In the genomic region with DNA sequence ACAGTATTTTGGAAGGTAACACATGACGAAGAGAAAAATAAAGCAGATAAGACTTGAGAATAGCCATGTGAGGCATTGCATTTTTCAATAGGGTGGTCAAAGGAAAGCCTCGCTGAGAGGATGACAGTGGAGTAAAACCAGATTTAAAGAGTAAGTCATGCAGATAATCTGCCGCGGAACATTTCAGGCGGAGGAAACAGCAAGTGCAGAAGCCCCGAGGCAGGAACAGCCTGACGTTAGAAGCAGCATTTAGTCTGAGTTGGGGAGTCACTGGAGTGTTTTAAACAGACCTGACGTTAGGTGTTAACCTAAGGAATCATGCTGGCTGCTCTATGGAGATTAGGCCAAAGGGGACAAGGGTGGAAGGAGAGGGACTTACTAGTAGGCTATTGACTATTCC, we compare ENCODE assay signal across 16 cellular contexts.
DNase-seq lines count a peak whose midpoint lies in the region; ATAC-seq and TF ChIP-seq lines count a peak whose summit lies in the region.
"Had no signal": no experiment of that assay in that cellular context is flagged by ENCODE, and none has a peak within 500 bp of the region (broad histone marks: within the 10 kb centered on the region; RNA-seq: fewer than 3 reads in every experiment).

No MANE protein-coding gene starts in this region.

- no peaks in the 10 kb centered on the region for H3K27me3 ChIP-seq in CD4-positive, CD25-positive, alpha-beta regulatory T cell (ENCODE audit: control insufficient read depth, insufficient read depth, low read length)
- no peaks in the 10 kb centered on the region for H3K27me3 ChIP-seq in WERI-Rb-1 (ENCODE audit: insufficient read depth, low read depth, severe bottlenecking)
- H3K27me3 ChIP-seq: MG63 had no signal

- H3K27ac ChIP-seq in CD4-positive, CD25-positive, alpha-beta regulatory T cell (ENCODE audit: insufficient read depth, low read length, poor library complexity, severe bottlenecking) = no peak overlapping the region
- no peak overlapping the region for H3K27ac ChIP-seq in WERI-Rb-1

- no peak overlapping the region for H3K4me3 ChIP-seq in CD4-positive, CD25-positive, alpha-beta regulatory T cell (ENCODE audit: low read depth, low read length)
- no peak overlapping the region for H3K4me3 ChIP-seq in WERI-Rb-1 (ENCODE audit: low read depth, low read length)
- H3K4me3 ChIP-seq: MG63 had no signal

- no peak for TF ChIP-seq CTCF in WERI-Rb-1 (IDR thresholded peaks at IDR 0.05; ENCODE audit: low read depth, low read length)
- no peak for TF ChIP-seq CTCF in mesothelial cell of epicardium (IDR thresholded peaks at IDR 0.05; ENCODE audit: unreplicated experiment)

- peaks cover 0 to 12% (median 2%) of the 10 kb centered on the region in 4 donors for H3K4me1 Mint-ChIP-seq in CD4-positive, CD25-positive, alpha-beta regulatory T cell
- H3K4me1 Mint-ChIP-seq in mesothelial cell of epicardium = peaks cover 48% of the 10 kb centered on the region
- H3K4me1 Mint-ChIP-seq in stimulated activated memory B cell treated with anti-CD40 and anti-IgM and Interleukin-4, amounts not matched to agents 10 μg/mL and 1 μg/mL and 100 μg/mL, for 72 hours = peaks cover 20% of the 10 kb centered on the region

- peak overlapping the region in 2 of 3 donors; percentile 23 to 62 for H3K27ac Mint-ChIP-seq in CD4-positive, CD25-positive, alpha-beta regulatory T cell
- peak overlapping the region; percentile 15 for H3K27ac Mint-ChIP-seq in mesothelial cell of epicardium
- H3K27ac Mint-ChIP-seq in stimulated activated memory B cell treated with anti-CD40 and anti-IgM and Interleukin-4, amounts not matched to agents 10 μg/mL and 1 μg/mL and 100 μg/mL, for 72 hours = peak overlapping the region; percentile 61

- H3K9me3 ChIP-seq in CD4-positive, CD25-positive, alpha-beta regulatory T cell (ENCODE audit: control insufficient read depth in 2 of 2, low read length in 2 of 2) = no peaks in the 10 kb centered on the region
- H3K9me3 ChIP-seq in WERI-Rb-1 (ENCODE audit: severe bottlenecking) = no peaks in the 10 kb centered on the region

- ATAC-seq in CD4-positive, CD25-positive, alpha-beta regulatory T cell (ENCODE audit: low read depth in 2 of 2) = no peak
- no peak for ATAC-seq in stimulated activated memory B cell treated with anti-CD40 and anti-IgM and Interleukin-4, amounts not matched to agents 10 μg/mL and 1 μg/mL and 100 μg/mL, for 72 hours
- no peak for ATAC-seq in HG03354 (IDR thresholded peaks at IDR 0.05; ENCODE audit: poor library complexity, severe bottlenecking, unreplicated experiment)

- no peak for DNase-seq in CD4-positive, CD25-positive, alpha-beta regulatory T cell
- peak; percentile 46 for DNase-seq in WERI-Rb-1
- DNase-seq in mesothelial cell of epicardium (ENCODE audit: low spot score in 2 of 2, unreplicated experiment in 2 of 2) = no peak
- DNase-seq in NCI-H1417 treated with DMSO at 0.1 percent for 48 hours (lab: John Stamatoyannopoulos, UW) = no peak
- DNase-seq in NCI-H128 (lab: John Stamatoyannopoulos, UW; ENCODE audit: unreplicated experiment) = no peak
- DNase-seq: C1 segment of cervical spinal cord, DMS79, Kasumi-1, MG63, NCI-H1092, NCI-H2081, NCI-H748 treated with DMSO at 0.1 percent for 48 hours, OCI-M1, SHP77 had no signal

- no peaks in the 10 kb centered on the region for H3K9me3 Mint-ChIP-seq in CD4-positive, CD25-positive, alpha-beta regulatory T cell
- H3K9me3 Mint-ChIP-seq in mesothelial cell of epicardium = no peaks in the 10 kb centered on the region
- H3K9me3 Mint-ChIP-seq in stimulated activated memory B cell treated with anti-CD40 and anti-IgM and Interleukin-4, amounts not matched to agents 10 μg/mL and 1 μg/mL and 100 μg/mL, for 72 hours = no peaks in the 10 kb centered on the region

- H3K36me3 ChIP-seq in CD4-positive, CD25-positive, alpha-beta regulatory T cell (ENCODE audit: control insufficient read depth, insufficient read depth, low read length) = peaks cover 27% of the 10 kb centered on the region
- peaks cover 14% of the 10 kb centered on the region for H3K36me3 ChIP-seq in WERI-Rb-1

- no peaks in the 10 kb centered on the region for H3K27me3 Mint-ChIP-seq in CD4-positive, CD25-positive, alpha-beta regulatory T cell
- no peaks in the 10 kb centered on the region for H3K27me3 Mint-ChIP-seq in mesothelial cell of epicardium (ENCODE audit: low read depth)
- no peaks in the 10 kb centered on the region for H3K27me3 Mint-ChIP-seq in stimulated activated memory B cell treated with anti-CD40 and anti-IgM and Interleukin-4, amounts not matched to agents 10 μg/mL and 1 μg/mL and 100 μg/mL, for 72 hours

- H3K4me1 ChIP-seq in CD4-positive, CD25-positive, alpha-beta regulatory T cell (ENCODE audit: control insufficient read depth, insufficient read depth, low read length, poor library complexity, severe bottlenecking) = no peaks in the 10 kb centered on the region

- H3K4me3 Mint-ChIP-seq in CD4-positive, CD25-positive, alpha-beta regulatory T cell = no peak overlapping the region
- H3K4me3 Mint-ChIP-seq in mesothelial cell of epicardium = no peak overlapping the region
- H3K4me3 Mint-ChIP-seq in stimulated activated memory B cell treated with anti-CD40 and anti-IgM and Interleukin-4, amounts not matched to agents 10 μg/mL and 1 μg/mL and 100 μg/mL, for 72 hours = no peak overlapping the region

- H3K36me3 Mint-ChIP-seq in CD4-positive, CD25-positive, alpha-beta regulatory T cell = peaks cover 48% of the 10 kb centered on the region
- peaks cover 12% of the 10 kb centered on the region for H3K36me3 Mint-ChIP-seq in mesothelial cell of epicardium
- peaks cover 61% of the 10 kb centered on the region for H3K36me3 Mint-ChIP-seq in stimulated activated memory B cell treated with anti-CD40 and anti-IgM and Interleukin-4, amounts not matched to agents 10 μg/mL and 1 μg/mL and 100 μg/mL, for 72 hours
